Comparison of ENCODE assay signal across 12 cellular contexts in genomic region chr9:121298016-121298538, GRCh38. TPM values are rescaled to one million over a fixed set of nuclear protein-coding genes. Genes with fewer than 3 reads are reported as not detected.
DNase-seq lines count a peak whose midpoint lies in the region; ATAC-seq and TF ChIP-seq lines count a peak whose summit lies in the region.
"Had no signal": no experiment of that assay in that cellular context is flagged by ENCODE, and none has a peak within 500 bp of the region (broad histone marks: within the 10 kb centered on the region; RNA-seq: fewer than 3 reads in every experiment).

No MANE protein-coding gene starts in this region.

- H2AFZ ChIP-seq in neuronal stem cell (ENCODE audit: low read length): peak overlapping the region; percentile 65

- no peaks in the 10 kb centered on the region for H3K9me3 Mint-ChIP-seq in activated T-cell treated with anti-CD3 and anti-CD28 coated beads, Interleukin-2, amount 50 U/mL, for 24 hours
- H3K9me3 Mint-ChIP-seq in activated T-cell treated with anti-CD3 and anti-CD28 coated beads, Interleukin-2, amount 50 U/mL, for 72 hours: no peaks in the 10 kb centered on the region
- H3K9me3 Mint-ChIP-seq: stimulated activated naive CD8-positive, alpha-beta T cell treated with anti-CD3 and anti-CD28 coated beads, Interleukin-15, Interleukin-2, amounts not matched to agents 100 ng/mL and 50 ng/mL, for 24 hours had no signal

- no peak overlapping the region for H4K91ac ChIP-seq in neuronal stem cell (ENCODE audit: low read depth, low read length, poor library complexity)

- intact Hi-C loops in transverse colon (cut with DNase I; ENCODE audit: low total_unique reads): no loop called here

- H3K9ac ChIP-seq in neuronal stem cell (ENCODE audit: low read depth, low read length, poor library complexity): no peak overlapping the region

- no peak overlapping the region for H3K4ac ChIP-seq in neuronal stem cell (ENCODE audit: low read length)

- TF ChIP-seq POLR2A in transverse colon (IDR thresholded peaks at IDR 0.05): no peak

- H3K27me3 Mint-ChIP-seq in activated T-cell treated with anti-CD3 and anti-CD28 coated beads, Interleukin-2, amount 50 U/mL, for 24 hours: peaks cover 23% of the 10 kb centered on the region
- peaks cover 27% of the 10 kb centered on the region for H3K27me3 Mint-ChIP-seq in activated T-cell treated with anti-CD3 and anti-CD28 coated beads, Interleukin-2, amount 50 U/mL, for 72 hours (ENCODE audit: low read depth)

- H3K4me3 Mint-ChIP-seq in activated T-cell treated with anti-CD3 and anti-CD28 coated beads, Interleukin-2, amount 50 U/mL, for 24 hours: no peak overlapping the region
- no peak overlapping the region for H3K4me3 Mint-ChIP-seq in activated T-cell treated with anti-CD3 and anti-CD28 coated beads, Interleukin-2, amount 50 U/mL, for 72 hours

- H3K27me3 ChIP-seq in neuronal stem cell (ENCODE audit: control insufficient read depth in 3 of 3, insufficient read depth in 3 of 3, low read depth in 1 of 3, low read length in 3 of 3) (peaks cover 0 to 10% (median 0%) of the 10 kb centered on the region in 3 experiments), transverse colon (no peaks in the 10 kb centered on the region)

- H3K4me2 ChIP-seq in neuronal stem cell (ENCODE audit: insufficient read depth, low read length, poor library complexity, severe bottlenecking): no peak overlapping the region

- no peak overlapping the region for H3K4me3 ChIP-seq in neuronal stem cell (ENCODE audit: low read length in 2 of 2)
- H3K4me3 ChIP-seq in transverse colon: no peak overlapping the region

- H3K36me3 Mint-ChIP-seq in activated T-cell treated with anti-CD3 and anti-CD28 coated beads, Interleukin-2, amount 50 U/mL, for 24 hours (ENCODE audit: low read depth): no peaks in the 10 kb centered on the region
- peaks cover 0 to 3% of the 10 kb centered on the region in 2 donors for H3K36me3 Mint-ChIP-seq in activated T-cell treated with anti-CD3 and anti-CD28 coated beads, Interleukin-2, amount 50 U/mL, for 72 hours (ENCODE audit: insufficient read depth in 2 of 2)

- peaks cover 14% of the 10 kb centered on the region for H3K4me1 Mint-ChIP-seq in activated T-cell treated with anti-CD3 and anti-CD28 coated beads, Interleukin-2, amount 50 U/mL, for 24 hours (ENCODE audit: low read depth)
- peaks cover 15% of the 10 kb centered on the region for H3K4me1 Mint-ChIP-seq in activated T-cell treated with anti-CD3 and anti-CD28 coated beads, Interleukin-2, amount 50 U/mL, for 72 hours (ENCODE audit: low read depth)

- H2BK120ac ChIP-seq in neuronal stem cell (ENCODE audit: low read depth, low read length): no peak overlapping the region

- H3K18ac ChIP-seq in neuronal stem cell (ENCODE audit: low read length): no peak overlapping the region

- peak; percentile 21 for DNase-seq in activated T-cell treated with anti-CD3 and anti-CD28 coated beads, Interleukin-2, amount 50 U/mL, for 24 hours
- DNase-seq in activated T-cell treated with anti-CD3 and anti-CD28 coated beads, Interleukin-2, amount 50 U/mL, for 72 hours: no peak
- DNase-seq in globus pallidus (ENCODE audit: low spot score) (peak; percentile 32), neuronal stem cell (ENCODE audit: low spot score) (peak; percentile 21), transverse colon (no peak), GM19238 (ENCODE audit: insufficient read length, low spot score) (no peak), DMS79 treated with DMSO at 0.1 percent for 48 hours (lab: John Stamatoyannopoulos, UW) (no peak)
- DNase-seq: stimulated activated CD4-positive, alpha-beta T cell treated with anti-CD3 and anti-CD28 coated beads, Interleukin-1b, Interleukin-23, amount 100 ng/mL, for 48 hours; T-helper 2 cell had no signal

- H3K14ac ChIP-seq in neuronal stem cell (ENCODE audit: low read length): no peak overlapping the region

- no peak overlapping the region for H3K27ac Mint-ChIP-seq in activated T-cell treated with anti-CD3 and anti-CD28 coated beads, Interleukin-2, amount 50 U/mL, for 24 hours
- H3K27ac Mint-ChIP-seq in activated T-cell treated with anti-CD3 and anti-CD28 coated beads, Interleukin-2, amount 50 U/mL, for 72 hours: no peak overlapping the region
- H3K27ac Mint-ChIP-seq: stimulated activated naive CD8-positive, alpha-beta T cell treated with anti-CD3 and anti-CD28 coated beads, Interleukin-15, Interleukin-2, amounts not matched to agents 100 ng/mL and 50 ng/mL, for 24 hours had no signal

- no peak overlapping the region for H2BK15ac ChIP-seq in neuronal stem cell (ENCODE audit: low read length)

- H4K8ac ChIP-seq in neuronal stem cell (ENCODE audit: low read depth, low read length): no peak overlapping the region

- peaks cover 2% of the 10 kb centered on the region for H3K79me1 ChIP-seq in neuronal stem cell (ENCODE audit: low read depth, low read length)

- H3K27ac ChIP-seq in neuronal stem cell (replicated peaks; ENCODE audit: low read length): no peak overlapping the region
- H3K27ac ChIP-seq in transverse colon: peak overlapping the region; percentile 79 to 95 (median 88)
- H3K27ac ChIP-seq: 22Rv1 had no signal

- H3K23ac ChIP-seq in neuronal stem cell (ENCODE audit: low read depth, low read length, poor library complexity): no peak overlapping the region

- no peaks in the 10 kb centered on the region for H3K9me3 ChIP-seq in neuronal stem cell (replicated peaks in 1 of 2; ENCODE audit: control insufficient read depth in 2 of 2, insufficient read depth in 1 of 2, low read depth in 1 of 2, low read length in 2 of 2)
- no peaks in the 10 kb centered on the region for H3K9me3 ChIP-seq in transverse colon

- WGBS in neuronal stem cell (ENCODE audit: extremely low coverage in 2 of 2, insufficient read length in 2 of 2, insufficient replicate concordance in 1 of 2), 2 donors: no CpG with 5 or more reads among the region's 7 CpGs
- WGBS in transverse colon (ENCODE audit: low coverage in 1 of 2), 2 donors: 72 to 81% methylated on average over 3 to 7 of the region's 7 CpGs

- H3K4me1 ChIP-seq in neuronal stem cell (ENCODE audit: control insufficient read depth in 2 of 2, insufficient read depth in 1 of 2, low read depth in 1 of 2, low read length in 2 of 2): peaks cover 20 to 21% of the 10 kb centered on the region in 2 donors
- peaks cover 56 to 85% (median 76%) of the 10 kb centered on the region in 4 donors for H3K4me1 ChIP-seq in transverse colon

- no peak for ATAC-seq in activated T-cell treated with anti-CD3 and anti-CD28 coated beads, Interleukin-2, amount 50 U/mL, for 72 hours (replicated peaks in 1 of 2)
- ATAC-seq in HG02870 (IDR thresholded peaks at IDR 0.05; ENCODE audit: unreplicated experiment): no peak

- H3K36me3 ChIP-seq in neuronal stem cell (replicated peaks in 1 of 2; ENCODE audit: control insufficient read depth in 2 of 2, insufficient read depth in 2 of 2, low read length in 2 of 2) (no peaks in the 10 kb centered on the region), transverse colon (peaks cover 0 to 8% (median 0%) of the 10 kb centered on the region in 4 donors)

- H2BK12ac ChIP-seq in neuronal stem cell (ENCODE audit: low read length): no peak overlapping the region

- no peak for TF ChIP-seq EP300 in transverse colon (IDR thresholded peaks at IDR 0.05; ENCODE audit: low read depth)

- no peak overlapping the region for H2BK5ac ChIP-seq in neuronal stem cell (ENCODE audit: low read length)

- H2AK5ac ChIP-seq in neuronal stem cell (ENCODE audit: low read depth, low read length): no peak overlapping the region

- TF ChIP-seq CTCF in transverse colon (IDR thresholded peaks at IDR 0.05): no peak

- in situ Hi-C loops in transverse colon (cut with MboI; ENCODE audit: low pct_ligation_motif_present in 1 of 4, low pct_unique_long_range_greater_than_20kb in 1 of 4, low sequenced_read_pairs in 3 of 4): no loop called here

RNA-seq across cellular contexts. Expression of gene GSN, which starts 30.1 kb away (rescaled TPM):
- 1 to 10 TPM; 3.6 to 4.0 TPM for total RNA-seq in activated T-cell treated with anti-CD3 and anti-CD28 coated beads, Interleukin-2, amount 50 U/mL, for 72 hours
- polyA plus RNA-seq in neuronal stem cell (2013, experiment 1 of 2): 29.4 TPM
- polyA plus RNA-seq in neuronal stem cell (2013, experiment 2 of 2): 28.1 TPM
- total RNA-seq in transverse colon: 100 to 1,000 TPM; 628 to 986 (median 782) TPM

Comparison
In these comparisons a context has a peak if more than half of its experiments do, and no peak if none do; other contexts are left out.
1. DNase-seq: peak in activated T-cell treated with anti-CD3 and anti-CD28 coated beads, Interleukin-2, amount 50 U/mL, for 24 hours (single experiment), globus pallidus (single experiment) and neuronal stem cell (single experiment); none in activated T-cell treated with anti-CD3 and anti-CD28 coated beads, Interleukin-2, amount 50 U/mL, for 72 hours (0 of 2), transverse colon (single experiment), GM19238 (single experiment) and DMS79 treated with DMSO at 0.1 percent for 48 hours (single experiment).
2. RNA of gene GSN, which starts 30.1 kb away (total RNA-seq): 628 to 986 TPM in transverse colon; 3.6 to 4.0 TPM in activated T-cell treated with anti-CD3 and anti-CD28 coated beads, Interleukin-2, amount 50 U/mL, for 72 hours; every median in the first group is over 100 times any median in the second.